ENCODE assay signal across 6 cellular contexts in the genomic region with DNA sequence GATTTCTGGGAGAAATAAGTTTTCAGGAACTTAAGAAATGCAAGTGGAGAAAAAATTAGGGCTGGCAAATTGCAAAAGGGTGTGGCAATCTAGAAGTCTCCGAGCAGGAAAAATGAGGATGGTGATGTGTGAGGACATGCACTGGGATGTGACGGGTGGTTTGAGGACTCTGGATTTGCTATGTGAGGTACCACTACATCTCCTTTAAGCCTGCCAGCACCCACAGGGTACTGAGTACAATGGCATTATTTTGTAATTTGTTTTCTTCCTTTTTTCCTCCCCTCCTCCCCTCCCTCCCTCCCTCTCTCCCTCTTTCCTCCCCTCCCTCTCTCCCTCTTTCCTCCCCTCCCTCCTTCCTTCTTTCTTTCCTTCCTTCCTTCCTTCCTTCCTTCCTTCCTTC.
"Had no signal": no experiment of that assay in that cellular context is flagged by ENCODE, and none has a peak within 500 bp of the region (broad histone marks: within the 10 kb centered on the region; RNA-seq: fewer than 3 reads in every experiment).

No MANE protein-coding gene starts in this region.

- H3K9ac ChIP-seq: GM23248, KMS-11 had no signal

- H3K4me3 Mint-ChIP-seq: IgD-negative memory B cell had no signal

- DNase-seq: GM23248, HCEC 1CT, KBM-7 had no signal

- H3K36me3 Mint-ChIP-seq: IgD-negative memory B cell had no signal

- H3K27ac ChIP-seq: GM23248, KMS-11 had no signal

- H3K9me3 Mint-ChIP-seq: H9, IgD-negative memory B cell had no signal

- H3K4me2 ChIP-seq: KMS-11 had no signal

- H3K4me3 ChIP-seq: GM23248 had no signal

- H2AFZ ChIP-seq: GM23248 had no signal
